In the genomic region with DNA sequence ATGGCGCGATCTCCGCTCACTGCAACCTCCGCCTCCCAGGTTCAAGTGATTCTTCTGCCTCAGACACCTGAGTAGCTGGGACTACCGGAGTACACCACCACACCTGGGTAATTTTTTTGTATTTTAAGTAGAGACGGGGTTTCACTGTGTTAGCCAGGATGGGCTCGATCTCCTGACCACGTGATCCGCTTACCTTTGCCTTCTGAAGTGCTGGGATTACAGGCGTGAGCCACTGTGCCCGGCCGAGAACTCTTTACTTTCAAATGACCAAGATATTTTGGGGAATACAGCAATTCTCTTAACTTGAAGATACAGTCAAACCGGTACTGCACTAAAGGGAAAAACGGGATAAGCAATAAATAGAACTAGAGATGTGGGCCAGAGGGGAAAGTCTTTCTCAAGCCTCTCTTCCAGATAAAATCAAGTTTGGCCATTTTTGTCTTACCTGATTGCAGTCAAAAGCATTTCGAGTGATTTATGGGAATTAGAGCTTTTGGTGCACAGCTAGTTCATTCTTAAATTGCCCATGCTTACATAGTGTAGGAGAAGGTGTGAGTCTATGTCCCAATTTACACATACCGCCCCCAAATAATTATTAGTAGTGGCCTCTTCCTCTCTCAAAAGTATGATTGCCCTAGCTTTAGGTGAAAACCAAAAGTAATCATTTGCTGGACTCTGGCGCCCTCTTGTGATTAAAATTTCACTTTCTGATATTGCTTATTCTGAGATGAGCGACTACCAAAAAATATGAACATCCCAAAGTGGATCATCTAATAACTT, we compare ENCODE assay signal across 8 cellular contexts. TPM values are rescaled to one million over a fixed set of nuclear protein-coding genes. Genes with fewer than 3 reads are reported as not detected.
A peak's percentile ranks its signal among the peaks of the same experiment; 100 is the strongest.
DNase-seq lines count a peak whose midpoint lies in the region; ATAC-seq and TF ChIP-seq lines count a peak whose summit lies in the region.

No MANE protein-coding gene starts in this region.

- H3K27ac ChIP-seq in ACC112 (ENCODE audit: low read depth, low read length) = no peak overlapping the region
- H3K27ac ChIP-seq in OCI-LY7 (ENCODE audit: low read depth, low read length, poor library complexity, severe bottlenecking) = no peak overlapping the region
- no peak overlapping the region for H3K27ac ChIP-seq in ascending aorta

- no peaks in the 10 kb centered on the region for H3K79me2 ChIP-seq in ACC112 (ENCODE audit: control insufficient read depth, insufficient read depth, low read length, unreplicated experiment)
- H3K79me2 ChIP-seq in OCI-LY7 (ENCODE audit: insufficient read depth, low read depth, low read length) = no peaks in the 10 kb centered on the region

- H3K9me2 ChIP-seq in OCI-LY7 (ENCODE audit: insufficient read depth, low read length) = no peaks in the 10 kb centered on the region

- no peak overlapping the region for H3K4me2 ChIP-seq in OCI-LY7 (ENCODE audit: low read length)

- ATAC-seq in HG02884 (IDR thresholded peaks at IDR 0.05; ENCODE audit: unreplicated experiment) = peak; percentile 72

- no peaks in the 10 kb centered on the region for H4K20me1 ChIP-seq in OCI-LY7 (ENCODE audit: insufficient read depth, low read length)

- POLR2A ChIA-PET in OCI-LY7 (lab: Charles Lee) = interaction anchor here (0.6 kb wide), 1 partner anchor 819 kb away, joined by 4 read pairs; no protein-coding TSS in a partner anchor

- peak; percentile 11 for DNase-seq in Daoy (ENCODE audit: low read depth)
- DNase-seq in OCI-LY7 (ENCODE audit: low spot score) = peak; percentile 65
- no peak for DNase-seq in ascending aorta (ENCODE audit: low spot score in 2 of 2)
- peak; percentile 55 for DNase-seq in iPS-NIHi11 (ENCODE audit: low spot score)
- DNase-seq in stimulated activated CD4-positive, alpha-beta T cell treated with anti-CD3 and anti-CD28 coated beads, Interleukin-2, amount 100 ng/mL, for 24 hours = peak; percentile 17 to 63
- no peak for DNase-seq in NK-92 (lab: John Stamatoyannopoulos, UW; ENCODE audit: unreplicated experiment)

- CTCF ChIA-PET in OCI-LY7 (lab: Charles Lee; ENCODE audit: unreplicated experiment) = interaction anchor here (1.6 kb wide), 1 partner anchor 359 kb away, joined by 4 read pairs; no protein-coding TSS in a partner anchor

- TF ChIP-seq CTCF in OCI-LY7 (conservative IDR thresholded peaks at IDR 0.05; ENCODE audit: low read length) = peak; percentile 93
- TF ChIP-seq CTCF in ascending aorta (IDR thresholded peaks at IDR 0.05) = peak; percentile 63 to 78 (median 65)

- no TSS peak for BruUV-seq in OCI-LY7 (replicated peaks; lab: Mats Ljungman, UMichigan)

- no peaks in the 10 kb centered on the region for H3K9me3 ChIP-seq in OCI-LY7 (ENCODE audit: low read length)
- no peaks in the 10 kb centered on the region for H3K9me3 ChIP-seq in ascending aorta

- no peaks in the 10 kb centered on the region for H3K4me1 ChIP-seq in ACC112 (ENCODE audit: control insufficient read depth, insufficient read depth, low read length, unreplicated experiment)
- no peaks in the 10 kb centered on the region for H3K4me1 ChIP-seq in OCI-LY7 (ENCODE audit: insufficient read depth, low read length, poor library complexity, severe bottlenecking)
- H3K4me1 ChIP-seq in ascending aorta = peaks cover 0 to 3% of the 10 kb centered on the region in 2 donors

- no peak overlapping the region for H3K4me3 ChIP-seq in ACC112 (ENCODE audit: low read depth, low read length)
- no peak overlapping the region for H3K4me3 ChIP-seq in OCI-LY7 (ENCODE audit: low read depth, low read length, poor library complexity, severe bottlenecking)
- H3K4me3 ChIP-seq in ascending aorta = no peak overlapping the region

- H3K36me3 ChIP-seq in ACC112 (ENCODE audit: insufficient read depth, low read length) (no peaks in the 10 kb centered on the region), OCI-LY7 (ENCODE audit: insufficient read depth, low read length) (no peaks in the 10 kb centered on the region), ascending aorta (no peaks in the 10 kb centered on the region)

- intact Hi-C loops in OCI-LY7 (cut with micrococcal nuclease; ENCODE audit: unreplicated experiment) = loop anchor here (5.0 kb wide), 3 partner anchors 239 to 534 kb away; no protein-coding TSS in a partner anchor
- intact Hi-C loops in ascending aorta (cut with DNase I) = loop anchor here (1.0 to 10.0 kb wide), 3 partner anchors 239 to 537 kb away; no protein-coding TSS in a partner anchor

- peak overlapping the region; percentile 65 for H2AFZ ChIP-seq in ACC112 (ENCODE audit: low read length, unreplicated experiment)
- peak overlapping the region; percentile 17; the same call in 1 of the 2 replicates for H2AFZ ChIP-seq in OCI-LY7 (ENCODE audit: low read length)

- H3K27me3 ChIP-seq in ACC112 (ENCODE audit: insufficient read depth, low read length) = no peaks in the 10 kb centered on the region
- H3K27me3 ChIP-seq in ascending aorta = no peaks in the 10 kb centered on the region

RNA-seq across cellular contexts. Expression of gene ABCG2, which starts 53.2 kb away (rescaled TPM):
- 3.1 and 3.9 TPM in 2 replicates for total RNA-seq in Daoy (2014; rRNA removed; shearing (Covaris generic))
- not detected in 2 replicates for total RNA-seq in OCI-LY7 (2014; rRNA removed; shearing (Covaris generic))
- total RNA-seq in OCI-LY7 (2022) (not detected in 2 replicates), ascending aorta (6.1 TPM)

Comparison
In these comparisons a context has a peak if more than half of its experiments do, and no peak if none do; other contexts are left out.
1. DNase-seq: peak in Daoy (single experiment), OCI-LY7 (single experiment), iPS-NIHi11 (single experiment) and stimulated activated CD4-positive, alpha-beta T cell treated with anti-CD3 and anti-CD28 coated beads, Interleukin-2, amount 100 ng/mL, for 24 hours (2 of 2); none in ascending aorta (0 of 2) and NK-92 (single experiment).